In genomic region chr1:23619299-23620188, GRCh38 we compare ENCODE assay signal across 8 cellular contexts.
DNase-seq lines count a peak whose midpoint lies in the region; ATAC-seq and TF ChIP-seq lines count a peak whose summit lies in the region.

No MANE protein-coding gene starts in this region.

- TF ChIP-seq CTCF in A673 (conservative IDR thresholded peaks at IDR 0.05; ENCODE audit: low read depth, low read length) = no peak
- TF ChIP-seq CTCF in KMS-11 (conservative IDR thresholded peaks at IDR 0.05; ENCODE audit: low read depth, low read length) = no peak
- no peak for TF ChIP-seq CTCF in brain (conservative IDR thresholded peaks at IDR 0.05)

- H3K27me3 ChIP-seq in A673 (replicated peaks; ENCODE audit: insufficient read depth, low read depth, low read length, poor library complexity) (peaks cover 7% of the 10 kb centered on the region), KMS-11 (ENCODE audit: insufficient read depth, low read depth) (peaks cover 8% of the 10 kb centered on the region; the same call in 1 of the 2 replicates)

- peak overlapping the region; percentile 32 for H3K4me3 ChIP-seq in A673 (ENCODE audit: low read depth, low read length, poor library complexity, severe bottlenecking)
- peak overlapping the region; percentile 40 for H3K4me3 ChIP-seq in KMS-11 (IDR thresholded peaks at IDR 0.05; ENCODE audit: insufficient read depth, low read depth, low read length)

- CTCF ChIA-PET in A673 (lab: Charles Lee) = interaction anchor here (0.6 kb wide), 1 partner anchor 56 kb away, joined by 3 read pairs; no protein-coding TSS in a partner anchor

- peak overlapping the region; percentile 83 for H3K4me3 Mint-ChIP-seq in T-helper 17 cell
- peak overlapping the region in 4 of 5 experiments; percentile 45 to 80 (median 59) for H3K4me3 Mint-ChIP-seq in brain
- H3K4me3 Mint-ChIP-seq in memory B cell = peak overlapping the region; percentile 79

- BruUV-seq in A673 (replicated peaks; lab: Mats Ljungman, UMichigan) = no TSS peak

- H3K27me3 Mint-ChIP-seq in T-helper 17 cell (no peaks in the 10 kb centered on the region), brain (peaks cover 77% of the 10 kb centered on the region), memory B cell (no peaks in the 10 kb centered on the region)

- H3K27ac ChIP-seq in A673 (ENCODE audit: low read depth, low read length, poor library complexity, severe bottlenecking) (no peak overlapping the region), KMS-11 (no peak overlapping the region)

- peak overlapping the region; percentile 92 for H3K4me2 ChIP-seq in KMS-11

- ATAC-seq in GM19397 (IDR thresholded peaks at IDR 0.05; ENCODE audit: unreplicated experiment) (peak; percentile 68), T-helper 17 cell (peak; percentile 91), memory B cell (ENCODE audit: low read depth) (peak; percentile 82), GM18907 (IDR thresholded peaks at IDR 0.05; ENCODE audit: unreplicated experiment) (no peak)

- no peak for DNase-seq in A673 (ENCODE audit: low spot score)
- peak; percentile 67 to 88 (median 80) for DNase-seq in T-helper 17 cell
- DNase-seq in memory B cell (ENCODE audit: low spot score in 2 of 2) = peak; percentile 55 to 62
- DNase-seq in stimulated activated CD8-positive, alpha-beta memory T cell treated with anti-CD3 and anti-CD28 coated beads, Interleukin-4, amount 100 ng/mL, for 24 hours (ENCODE audit: low read depth) = peak; percentile 69

- no peaks in the 10 kb centered on the region for H3K79me2 ChIP-seq in KMS-11 (ENCODE audit: insufficient read depth, low read depth)

- H2AFZ ChIP-seq in KMS-11 (ENCODE audit: low read depth) = peak overlapping the region; percentile 77

- no peak overlapping the region; the same call in 1 of the 2 replicates for H3K9ac ChIP-seq in KMS-11

- peaks cover 60% of the 10 kb centered on the region for H3K4me1 Mint-ChIP-seq in T-helper 17 cell
- H3K4me1 Mint-ChIP-seq in brain = peaks cover 5% of the 10 kb centered on the region
- peaks cover 67% of the 10 kb centered on the region for H3K4me1 Mint-ChIP-seq in memory B cell

- intact Hi-C loops in A673 (cut with micrococcal nuclease; ENCODE audit: unreplicated experiment) = no loop called here

- no peaks in the 10 kb centered on the region for H3K36me3 ChIP-seq in A673 (ENCODE audit: insufficient read depth, low read length, poor library complexity, severe bottlenecking)
- no peaks in the 10 kb centered on the region for H3K36me3 ChIP-seq in KMS-11 (ENCODE audit: insufficient read depth)

- H3K27ac Mint-ChIP-seq in T-helper 17 cell (peak overlapping the region; percentile 95), brain (peak overlapping the region in 1 of 5 experiments; percentile 49), memory B cell (peak overlapping the region; percentile 93)

- peaks cover 5% of the 10 kb centered on the region for H3K4me1 ChIP-seq in A673 (ENCODE audit: insufficient read depth, low read length, poor library complexity, severe bottlenecking)
- peaks cover 30% of the 10 kb centered on the region for H3K4me1 ChIP-seq in KMS-11 (ENCODE audit: low read depth, poor library complexity, severe bottlenecking)

- H3K9me3 Mint-ChIP-seq in brain = peaks cover 4 to 11% (median 8%) of the 10 kb centered on the region in 5 experiments
- peaks cover 4% of the 10 kb centered on the region for H3K9me3 Mint-ChIP-seq in memory B cell

- H3K36me3 Mint-ChIP-seq in T-helper 17 cell (ENCODE audit: low read depth) (no peaks in the 10 kb centered on the region), brain (no peaks in the 10 kb centered on the region), memory B cell (peaks cover 7% of the 10 kb centered on the region)

- H4K20me1 ChIP-seq in KMS-11 (ENCODE audit: insufficient read depth) = no peaks in the 10 kb centered on the region

- POLR2A ChIA-PET in A673 (lab: Charles Lee; ENCODE audit: low non-redundant PET) = no interaction called here

- H3K9me3 ChIP-seq in A673 (ENCODE audit: low read depth, low read length, poor library complexity, severe bottlenecking) = no peaks in the 10 kb centered on the region
- H3K9me3 ChIP-seq in T-helper 17 cell (ENCODE audit: control insufficient read depth, low read length, poor library complexity, severe bottlenecking) = no peaks in the 10 kb centered on the region
